ENCODE assay signal across 1 cellular context in genomic region chr2:11647834-11648600, GRCh38.
TF ChIP-seq lines count a peak whose summit lies in the region.

No MANE protein-coding gene starts in this region.

TF ChIP-seq in endothelial cell of umbilical vein, 7 proteins besides CTCF, POLR2A, EP300 and RAD21 (continued from another document):
- no peak for TF ChIP-seq POLR2AphosphoS5 (IDR thresholded peaks at IDR 0.05; ENCODE audit: insufficient read depth, low read depth, low read length)
